ENCODE assay signal across 7 cellular contexts in the genomic region with DNA sequence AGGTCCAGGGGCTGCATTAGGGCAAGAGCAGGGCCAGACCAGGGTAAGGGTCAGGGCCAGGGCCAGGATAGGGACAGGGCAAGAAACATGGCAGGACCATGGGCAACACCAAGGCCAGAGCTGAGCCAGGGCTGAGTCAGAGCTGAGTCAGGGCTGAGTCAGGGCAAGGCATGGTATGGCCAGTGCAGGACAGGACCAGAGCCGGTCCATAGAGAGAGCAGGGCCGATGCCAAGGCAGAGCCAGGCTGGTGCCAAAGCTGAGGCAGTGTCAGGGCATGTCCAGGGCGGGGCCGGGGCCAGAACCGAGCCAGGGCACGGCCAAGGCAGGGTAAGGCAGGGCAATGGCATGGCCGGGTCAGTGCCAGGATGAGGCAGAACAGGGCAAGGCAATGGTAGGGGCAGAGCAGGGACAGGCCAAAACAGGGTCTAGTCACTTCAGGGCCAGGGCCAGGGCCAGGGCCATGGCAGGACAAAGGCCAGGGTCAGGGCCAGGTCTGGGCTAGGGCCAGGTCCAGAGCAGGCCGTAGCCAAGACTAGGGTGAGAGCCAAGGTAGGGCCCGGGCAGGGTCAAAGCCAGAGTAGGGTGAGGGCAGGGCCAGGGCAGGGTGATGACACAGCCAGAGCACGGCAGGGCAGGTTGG.
DNase-seq lines count a peak whose midpoint lies in the region; ATAC-seq, FAIRE-seq and TF ChIP-seq lines count a peak whose summit lies in the region.
"Not testable (repeated sequence)": the region's sequence is repeated elsewhere in the genome, so short reads cannot be mapped to it uniquely, and the experiment has no call there.

No MANE protein-coding gene starts in this region.

- not testable (repeated sequence) for H2BK20ac ChIP-seq in H1 (ENCODE audit: low read length)

- not testable (repeated sequence) for TF ChIP-seq EP300 in H1 (IDR thresholded peaks at IDR 0.05; ENCODE audit: borderline replicate concordance in 1 of 2, low read depth in 2 of 2, low read length in 2 of 2)

- H3K27me3 ChIP-seq in Panc1 (ENCODE audit: control insufficient read depth, insufficient read depth, low read length); H1 (replicated peaks in 1 of 4; ENCODE audit: control insufficient read depth in 3 of 4, extremely low read depth in 1 of 4, insufficient read depth in 3 of 4, low read length in 3 of 4); left lung: not testable (repeated sequence)

- not testable (repeated sequence) for H3K9ac ChIP-seq in H1 (replicated peaks in 1 of 4; ENCODE audit: extremely low read depth in 1 of 4, low read depth in 3 of 4, low read length in 3 of 4)

- not testable (repeated sequence) for H2BK120ac ChIP-seq in H1 (replicated peaks; ENCODE audit: low read depth, low read length)

- not testable (repeated sequence) for BruUV-seq in Panc1 (replicated peaks; lab: Mats Ljungman, UMichigan)

- not testable (repeated sequence) for H3K4me3 ChIP-seq in Panc1 (ENCODE audit: low read depth in 2 of 2, low read length in 2 of 2); H1 (ENCODE audit: extremely low read depth in 1 of 4, insufficient read depth in 2 of 4, low read depth in 3 of 4, low read length in 4 of 4); foreskin fibroblast (ENCODE audit: low read depth in 1 of 2, low read length in 2 of 2); left lung

- H4K91ac ChIP-seq in H1 (replicated peaks; ENCODE audit: insufficient read length, low read length) = not testable (repeated sequence)

- DNase-seq in HCEC 1CT (peak; percentile 48), foreskin fibroblast (peak; percentile 20 to 39), left lung (peak in 1 of 2 donors; percentile 50), posterior vena cava (ENCODE audit: low spot score) (peak; percentile 63)
- DNase-seq in Panc1 (ENCODE audit: low read depth, low spot score); H1 (ENCODE audit: low read depth in 1 of 2, low spot score in 2 of 2): not testable (repeated sequence)

- H3K23ac ChIP-seq in H1 (ENCODE audit: insufficient read length) = not testable (repeated sequence)

- H3K27ac ChIP-seq in Panc1 (ENCODE audit: low read length); H1 (ENCODE audit: low read depth, low read length); left lung: not testable (repeated sequence)

- H3K4me1 Mint-ChIP-seq in activated T-helper 17 cell treated with anti-CD3 and anti-CD28 coated beads, Interleukin-2, amount 50 U/mL, for 72 hours = not testable (repeated sequence)

- in situ Hi-C loops in Panc1 (cut with HindIII; ENCODE audit: low pct_unique_long_range_greater_than_20kb, low sequenced_read_pairs) = not testable (repeated sequence)

- not testable (repeated sequence) for H3K9me3 Mint-ChIP-seq in activated T-helper 17 cell treated with anti-CD3 and anti-CD28 coated beads, Interleukin-2, amount 50 U/mL, for 72 hours

- peaks cover 3 to 11% of the 10 kb centered on the region in 2 experiments for H4K20me1 ChIP-seq in H1 (replicated peaks in 1 of 2; ENCODE audit: control insufficient read depth in 1 of 2, insufficient read depth in 2 of 2, low read length in 2 of 2)

- not testable (repeated sequence) for H2AK5ac ChIP-seq in H1 (ENCODE audit: low read depth, low read length)

- POLR2A ChIA-PET in Panc1 (lab: Charles Lee); H1 (lab: Charles Lee; ENCODE audit: partially characterized antibody): not testable (repeated sequence)

- H3K4me2 ChIP-seq in H1 (ENCODE audit: insufficient read depth in 1 of 2, low read depth in 2 of 2, low read length in 2 of 2) = not testable (repeated sequence)

- not testable (repeated sequence) for H3K4me3 Mint-ChIP-seq in activated T-helper 17 cell treated with anti-CD3 and anti-CD28 coated beads, Interleukin-2, amount 50 U/mL, for 72 hours

- not testable (repeated sequence) for H2BK12ac ChIP-seq in H1 (ENCODE audit: low read depth, low read length)

- ATAC-seq in Panc1 (peak; percentile 87), left lung (peak; percentile 29)
- peak; percentile 34 for ATAC-seq in activated T-helper 17 cell treated with anti-CD3 and anti-CD28 coated beads, Interleukin-2, amount 50 U/mL, for 72 hours (replicated peaks)

- H3K14ac ChIP-seq in H1 (ENCODE audit: insufficient read length) = not testable (repeated sequence)

- not testable (repeated sequence) for H3K27me3 Mint-ChIP-seq in activated T-helper 17 cell treated with anti-CD3 and anti-CD28 coated beads, Interleukin-2, amount 50 U/mL, for 72 hours

- not testable (repeated sequence) for H3K36me3 Mint-ChIP-seq in activated T-helper 17 cell treated with anti-CD3 and anti-CD28 coated beads, Interleukin-2, amount 50 U/mL, for 72 hours (ENCODE audit: low read depth)

- peaks cover 11% of the 10 kb centered on the region for H3K79me1 ChIP-seq in H1 (ENCODE audit: low read depth, low read length)

- peak overlapping the region; percentile 78; the same call in 1 of the 2 replicates for H2BK5ac ChIP-seq in H1 (ENCODE audit: low read depth, low read length)

- not testable (repeated sequence) for H3K4ac ChIP-seq in H1 (replicated peaks; ENCODE audit: insufficient read length, low read depth, low read length)

- not testable (repeated sequence) for H3K23me2 ChIP-seq in H1 (ENCODE audit: low read depth, low read length)

- not testable (repeated sequence) for H2BK15ac ChIP-seq in H1 (ENCODE audit: low read length)

- not testable (repeated sequence) for H3K18ac ChIP-seq in H1 (ENCODE audit: extremely low read depth, low read length)

- WGBS in H1 (ENCODE audit: extremely low coverage in 1 of 2, insufficient coverage in 1 of 2, insufficient read length in 1 of 2, insufficient replicate concordance in 2 of 2, low coverage in 1 of 2, low lambda C conversion rate in 2 of 2, missing lambda C conversion rate in 1 of 2), 2 experiments = 66% methylated on average over 9 of the region's 10 CpGs; no CpG with 5 or more reads in 1 of the 2 experiments

- H3K56ac ChIP-seq in H1 (replicated peaks; ENCODE audit: insufficient read length, low read depth, low read length) = not testable (repeated sequence)

- not testable (repeated sequence) for FAIRE-seq in H1 (lab: Jason Lieb, UNC)

- TF ChIP-seq RAD21 in H1 (IDR thresholded peaks at IDR 0.05 in 1 of 2, conservative IDR thresholded peaks at IDR 0.05 in 1 of 2; ENCODE audit: low read depth in 2 of 2, low read length in 2 of 2) = not testable (repeated sequence)

- CTCF ChIA-PET in Panc1 (lab: Charles Lee); H1 (lab: Charles Lee; ENCODE audit: partially characterized antibody): not testable (repeated sequence)

- not testable (repeated sequence) for H4K5ac ChIP-seq in H1 (ENCODE audit: insufficient read length, low read depth, low read length)

- H3K36me3 ChIP-seq in Panc1 (ENCODE audit: control insufficient read depth, insufficient read depth, low read length); H1 (ENCODE audit: control insufficient read depth in 2 of 4, insufficient read depth in 4 of 4, low read length in 3 of 4); left lung: not testable (repeated sequence)

- not testable (repeated sequence) for TF ChIP-seq POLR2A in H1 (IDR thresholded peaks at IDR 0.05; ENCODE audit: control extremely low read depth in 1 of 2, low read depth in 2 of 2, low read length in 2 of 2)

- H3K9me3 ChIP-seq in Panc1 (ENCODE audit: control insufficient read depth, insufficient read depth, low read depth, low read length); H1 (ENCODE audit: insufficient read depth in 2 of 2, low read depth in 1 of 2, low read length in 1 of 2); left lung: not testable (repeated sequence)

- peaks cover 0 to 41% of the 10 kb centered on the region in 2 experiments; a peak in 3 of 4 replicates for H3K79me2 ChIP-seq in H1 (ENCODE audit: control insufficient read depth in 1 of 2, insufficient read depth in 2 of 2, low read length in 2 of 2)

- not testable (repeated sequence) for H2AFZ ChIP-seq in H1 (ENCODE audit: low read length)

- intact Hi-C loops in Panc1 (cut with micrococcal nuclease; ENCODE audit: unreplicated experiment); left lung (cut with DNase I); posterior vena cava (cut with DNase I): not testable (repeated sequence)

- not testable (repeated sequence) for H4K8ac ChIP-seq in H1 (ENCODE audit: extremely low read depth, insufficient read depth, low read length)

- TF ChIP-seq CTCF in Panc1 (IDR thresholded peaks at IDR 0.05); H1 (IDR thresholded peaks at IDR 0.05; ENCODE audit: control extremely low read depth in 1 of 3, insufficient read depth in 1 of 3, low read depth in 1 of 3, low read length in 3 of 3); foreskin fibroblast (IDR thresholded peaks at IDR 0.05; ENCODE audit: low read depth, low read length); left lung (IDR thresholded peaks at IDR 0.05): not testable (repeated sequence)

- H3K4me1 ChIP-seq in Panc1 (ENCODE audit: control insufficient read depth, insufficient read depth, low read length); H1 (replicated peaks in 1 of 4; ENCODE audit: control insufficient read depth in 3 of 4, insufficient read depth in 4 of 4, low read length in 3 of 4); left lung: not testable (repeated sequence)

- not testable (repeated sequence) for H3K27ac Mint-ChIP-seq in activated T-helper 17 cell treated with anti-CD3 and anti-CD28 coated beads, Interleukin-2, amount 50 U/mL, for 72 hours

Comparison
In these comparisons a context has a peak if more than half of its experiments do, and no peak if none do; other contexts are left out.
1. ATAC-seq: peak in every context shown above with its lines; median percentile 87 in Panc1; 34 in activated T-helper 17 cell treated with anti-CD3 and anti-CD28 coated beads, Interleukin-2, amount 50 U/mL, for 72 hours; 29 in left lung.